8 cellular contexts compared by ENCODE assay signal in the genomic region with DNA sequence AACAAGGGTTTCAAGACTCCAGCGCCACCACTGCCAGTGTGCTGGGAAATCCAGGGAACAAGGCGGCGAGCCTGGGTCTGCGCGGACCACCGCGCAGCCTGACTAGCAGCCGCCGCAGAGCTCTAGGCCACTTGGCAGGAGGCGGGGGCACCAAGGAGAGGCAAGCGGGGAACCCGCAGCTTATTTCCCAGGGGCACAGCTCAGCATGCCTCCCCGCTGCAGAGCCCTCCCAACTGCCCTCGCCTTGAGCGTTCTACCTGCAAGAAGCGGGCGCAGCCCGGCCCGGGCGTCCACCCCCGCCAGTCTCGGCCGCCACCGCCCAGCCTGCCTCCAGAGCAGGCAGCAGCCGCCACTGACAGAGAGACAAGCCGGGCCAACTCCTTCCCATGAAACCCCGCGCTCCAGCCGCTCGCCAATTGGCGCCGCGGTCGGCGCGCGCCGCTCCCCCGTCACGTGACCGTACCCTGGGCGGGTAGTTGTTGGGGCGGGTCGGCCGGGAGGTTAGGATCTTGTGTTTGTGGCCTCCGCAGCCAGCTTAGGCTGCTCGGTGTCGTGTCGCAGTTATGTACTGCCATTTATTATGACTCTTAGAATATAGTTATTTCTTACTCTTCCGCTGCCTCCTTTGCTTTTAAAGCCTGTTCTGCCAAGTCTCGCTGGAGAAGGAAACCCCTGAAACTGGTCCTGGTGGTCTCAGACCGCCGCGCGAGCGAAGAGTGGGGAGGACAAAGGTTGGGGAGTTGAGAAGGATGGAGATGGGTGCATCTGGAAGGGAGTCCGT. TPM values are rescaled to one million over a fixed set of nuclear protein-coding genes. Genes with fewer than 3 reads are reported as not detected.
DNase-seq lines count a peak whose midpoint lies in the region; ATAC-seq lines count a peak whose summit lies in the region.

A gene with protein sequence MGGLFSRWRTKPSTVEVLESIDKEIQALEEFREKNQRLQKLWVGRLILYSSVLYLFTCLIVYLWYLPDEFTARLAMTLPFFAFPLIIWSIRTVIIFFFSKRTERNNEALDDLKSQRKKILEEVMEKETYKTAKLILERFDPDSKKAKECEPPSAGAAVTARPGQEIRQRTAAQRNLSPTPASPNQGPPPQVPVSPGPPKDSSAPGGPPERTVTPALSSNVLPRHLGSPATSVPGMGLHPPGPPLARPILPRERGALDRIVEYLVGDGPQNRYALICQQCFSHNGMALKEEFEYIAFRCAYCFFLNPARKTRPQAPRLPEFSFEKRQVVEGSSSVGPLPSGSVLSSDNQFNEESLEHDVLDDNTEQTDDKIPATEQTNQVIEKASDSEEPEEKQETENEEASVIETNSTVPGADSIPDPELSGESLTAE (minus strand): TSS at position 365 of the 781 bp plus-strand sequence. CDS start 6,683 bp downstream, outside the sequence.

- peaks cover 20 to 35% (median 33%) of the 10 kb centered on the region in 3 donors for H3K4me1 Mint-ChIP-seq in CD8-positive, alpha-beta memory T cell
- H3K4me1 Mint-ChIP-seq in memory B cell, result peaks cover 13% of the 10 kb centered on the region

- H3K27me3 Mint-ChIP-seq in CD8-positive, alpha-beta memory T cell, result peaks cover 0 to 4% of the 10 kb centered on the region in 2 donors
- H3K27me3 Mint-ChIP-seq in memory B cell, result peaks cover 1% of the 10 kb centered on the region

- POLR2A ChIA-PET in CD8-positive, alpha-beta memory T cell (lab: Charles Lee), result no interaction called here

- peak within 1 kb of the TSS; percentile 98 for H3K4me3 ChIP-seq in CD8-positive, alpha-beta memory T cell (ENCODE audit: low read length)

- H3K27me3 ChIP-seq in CD8-positive, alpha-beta memory T cell (ENCODE audit: insufficient read depth, low read length, poor library complexity, severe bottlenecking), result no peaks in the 10 kb centered on the region

- peak within 1 kb of the TSS; percentile 83 to 96 (median 90) for H3K4me3 Mint-ChIP-seq in CD8-positive, alpha-beta memory T cell
- peak within 1 kb of the TSS; percentile 93 for H3K4me3 Mint-ChIP-seq in memory B cell

- peak; percentile 85 to 93 (median 90) for DNase-seq in CD8-positive, alpha-beta memory T cell
- DNase-seq in HS-5 (ENCODE audit: low read depth) (peak; percentile 61), memory B cell (ENCODE audit: low spot score in 2 of 2) (peak; percentile 84 to 86)
- peak; percentile 82 for DNase-seq in NK-92 treated with Interleukin-12 subunit alpha and Interleukin-12 subunit beta, amount 100 ng/mL, for 24 hours (lab: John Stamatoyannopoulos, UW)
- peak; percentile 96 for DNase-seq in activated CD8-positive, alpha-beta memory T cell treated with anti-CD3 and anti-CD28 coated beads for 24 hours
- peak; percentile 82 for DNase-seq in effector CD8-positive, alpha-beta T cell (lab: John Stamatoyannopoulos, UW)
- DNase-seq in stimulated activated CD8-positive, alpha-beta memory T cell treated with anti-CD3 and anti-CD28 coated beads, Interleukin-12 subunit alpha, Interleukin-12 subunit beta, amount 100 ng/mL, for 24 hours (ENCODE audit: extremely low read depth), result peak; percentile 77

- CTCF ChIA-PET in CD8-positive, alpha-beta memory T cell (lab: Charles Lee), result interaction anchor here (1.1 to 1.3 kb wide), 2 partner anchors 11 to 96 kb away, joined by 3 read pairs; no protein-coding TSS in a partner anchor

- ATAC-seq in GM19468 (IDR thresholded peaks at IDR 0.05; ENCODE audit: extremely low read depth, unreplicated experiment) (peak; percentile 94), memory B cell (ENCODE audit: low read depth) (peak; percentile 91)

- no peaks in the 10 kb centered on the region for H3K36me3 ChIP-seq in CD8-positive, alpha-beta memory T cell (ENCODE audit: insufficient read depth, low read length)

- no peaks in the 10 kb centered on the region for H3K9me3 ChIP-seq in CD8-positive, alpha-beta memory T cell (ENCODE audit: low read length)

- peaks cover 16% of the 10 kb centered on the region for H3K4me1 ChIP-seq in CD8-positive, alpha-beta memory T cell (ENCODE audit: insufficient read depth, low read length)

- H3K27ac Mint-ChIP-seq in CD8-positive, alpha-beta memory T cell, result peak within 1 kb of the TSS; percentile 78 to 98 (median 93)
- H3K27ac Mint-ChIP-seq in memory B cell, result peak within 1 kb of the TSS; percentile 71

- peak within 1 kb of the TSS; percentile 88 for H3K27ac ChIP-seq in CD8-positive, alpha-beta memory T cell (ENCODE audit: low read depth, low read length)

- no peaks in the 10 kb centered on the region for H3K9me3 Mint-ChIP-seq in CD8-positive, alpha-beta memory T cell
- H3K9me3 Mint-ChIP-seq in memory B cell, result no peaks in the 10 kb centered on the region

- H3K36me3 Mint-ChIP-seq in CD8-positive, alpha-beta memory T cell, result peaks cover 0 to 4% (median 0%) of the 10 kb centered on the region in 3 donors
- H3K36me3 Mint-ChIP-seq in memory B cell, result no peaks in the 10 kb centered on the region

RNA-seq across cellular contexts. Expression of the gene that starts here (rescaled TPM):
- total RNA-seq in CD8-positive, alpha-beta memory T cell, result 10 to 100 TPM; 31.7 to 36.0 TPM
- 17.5 TPM for polyA plus RNA-seq in CD8-positive, alpha-beta memory T cell

Comparison
In these comparisons a context has a peak if more than half of its experiments do, and no peak if none do; other contexts are left out.
1. Peak in every context shown above with its lines: DNase-seq, ATAC-seq, H3K4me3 ChIP-seq and H3K27ac ChIP-seq.